In the genomic region with DNA sequence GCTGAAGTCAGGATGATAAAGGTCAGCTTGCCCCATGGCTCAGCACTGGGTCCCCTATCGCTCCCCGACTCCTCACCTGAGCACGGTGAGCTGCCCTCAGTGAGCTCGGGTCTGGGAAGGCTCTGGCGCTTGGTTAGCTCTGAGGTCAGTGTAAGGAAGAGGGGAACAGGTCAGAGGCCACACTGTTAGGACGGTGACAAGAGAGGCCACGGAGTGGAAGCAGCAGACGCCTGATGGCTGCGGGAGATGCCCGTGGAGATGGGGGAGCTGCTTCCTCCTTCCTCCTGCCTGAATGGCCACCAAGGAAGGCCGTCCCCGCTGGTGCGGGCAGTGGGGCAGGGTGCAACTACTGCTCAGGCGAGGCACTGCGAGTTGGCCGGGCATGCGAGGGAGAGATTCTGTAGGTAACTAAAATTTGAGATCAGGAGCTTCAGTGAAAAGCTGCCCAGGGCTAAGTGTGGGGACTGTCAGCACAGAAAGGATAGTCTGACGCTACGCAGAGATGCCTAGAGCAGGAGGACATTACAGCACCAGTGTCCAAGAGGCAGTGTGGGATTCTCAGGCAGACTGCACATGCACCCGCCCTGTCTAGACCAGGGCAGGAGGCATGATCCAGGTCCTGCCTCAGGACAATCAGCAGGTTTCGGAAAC, we compare ENCODE assay signal across 21 cellular contexts.
DNase-seq lines count a peak whose midpoint lies in the region; ATAC-seq, FAIRE-seq and TF ChIP-seq lines count a peak whose summit lies in the region.
"Had no signal": no experiment of that assay in that cellular context is flagged by ENCODE, and none has a peak within 500 bp of the region (broad histone marks: within the 10 kb centered on the region; RNA-seq: fewer than 3 reads in every experiment).

No MANE protein-coding gene starts in this region.

- H2BK12ac ChIP-seq in H1 (ENCODE audit: low read depth, low read length): no peak overlapping the region

- no peak for FAIRE-seq in H1 (lab: Jason Lieb, UNC)
- FAIRE-seq: GM12878 had no signal

- no peak overlapping the region for H3K56ac ChIP-seq in H1 (replicated peaks; ENCODE audit: insufficient read length, low read depth, low read length)

- CTCF ChIA-PET in H1 (lab: Charles Lee; ENCODE audit: partially characterized antibody): interaction anchor here (0.6 to 1.7 kb wide), 7 partner anchors 13 to 808 kb away, joined by 3 to 5 read pairs (median 3); no protein-coding TSS in a partner anchor

- H3K27me3 ChIP-seq in right atrium auricular region: no peaks in the 10 kb centered on the region
- H3K27me3 ChIP-seq in H1 (replicated peaks in 1 of 4; ENCODE audit: control insufficient read depth in 3 of 4, extremely low read depth in 1 of 4, insufficient read depth in 3 of 4, low read length in 3 of 4): no peaks in the 10 kb centered on the region

- no peak overlapping the region for H3K18ac ChIP-seq in H1 (ENCODE audit: extremely low read depth, low read length)

- ATAC-seq in Right ventricle myocardium superior (ENCODE audit: poor library complexity): no peak
- ATAC-seq in GM19455 (IDR thresholded peaks at IDR 0.05; ENCODE audit: unreplicated experiment): no peak
- ATAC-seq: GM12878, PC-3, SK-N-SH treated with all-trans-retinoic acid at 6 μM for 48 hours had no signal

- TF ChIP-seq CTCF in right atrium auricular region (IDR thresholded peaks at IDR 0.05) (no peak), H1 (IDR thresholded peaks at IDR 0.05; ENCODE audit: control extremely low read depth in 1 of 3, insufficient read depth in 1 of 3, low read depth in 1 of 3, low read length in 3 of 3) (no peak), lower leg skin (IDR thresholded peaks at IDR 0.05) (no peak)

- H2AFZ ChIP-seq in H1 (ENCODE audit: low read length): no peak overlapping the region

- H2AK5ac ChIP-seq in H1 (ENCODE audit: low read depth, low read length): no peak overlapping the region; the same call in 1 of the 2 replicates

- no peak for TF ChIP-seq RAD21 in H1 (IDR thresholded peaks at IDR 0.05 in 1 of 2, conservative IDR thresholded peaks at IDR 0.05 in 1 of 2; ENCODE audit: low read depth in 2 of 2, low read length in 2 of 2)

- intact Hi-C loops in Right ventricle myocardium superior (cut with DNase I): no loop called here
- intact Hi-C loops in lower leg skin (cut with DNase I; ENCODE audit: low total_unique reads): no loop called here

- TF ChIP-seq POLR2A in H1 (IDR thresholded peaks at IDR 0.05; ENCODE audit: control extremely low read depth in 1 of 2, low read depth in 2 of 2, low read length in 2 of 2) (no peak), lower leg skin (IDR thresholded peaks at IDR 0.05) (no peak)

- no peak overlapping the region for H3K4ac ChIP-seq in H1 (replicated peaks; ENCODE audit: insufficient read length, low read depth, low read length)

- H3K9me3 ChIP-seq in right atrium auricular region (no peaks in the 10 kb centered on the region), H1 (ENCODE audit: insufficient read depth in 2 of 2, low read depth in 1 of 2, low read length in 1 of 2) (no peaks in the 10 kb centered on the region)

- H3K23ac ChIP-seq in H1 (ENCODE audit: insufficient read length): no peak overlapping the region

- POLR2A ChIA-PET in H1 (lab: Charles Lee; ENCODE audit: partially characterized antibody): no interaction called here

- no peak overlapping the region for H3K4me2 ChIP-seq in H1 (ENCODE audit: insufficient read depth in 1 of 2, low read depth in 2 of 2, low read length in 2 of 2)

- H3K4me1 ChIP-seq in right atrium auricular region (peaks cover 0 to 16% of the 10 kb centered on the region in 2 donors), H1 (replicated peaks in 1 of 4; ENCODE audit: control insufficient read depth in 3 of 4, insufficient read depth in 4 of 4, low read length in 3 of 4) (no peaks in the 10 kb centered on the region)

- DNase-seq in right atrium auricular region (ENCODE audit: low spot score) (peak; percentile 44), Right ventricle myocardium superior (no peak), H1 (ENCODE audit: low read depth in 1 of 2, low spot score in 2 of 2) (peak in 1 of 2 experiments; percentile 41), lower leg skin (ENCODE audit: low spot score in 2 of 2) (peak; percentile 9 to 60), NK-92 (lab: John Stamatoyannopoulos, UW; ENCODE audit: unreplicated experiment) (no peak), SW480 (ENCODE audit: low spot score) (no peak)
- DNase-seq: CD4-positive, CD25-positive, alpha-beta regulatory T cell; COR-L47; DMS79; Karpas-422; MV-4-11; NCI-H1105 treated with DMSO at 0.1 percent for 48 hours; NCI-H1694; NCI-H2081 treated with DMSO at 0.1 percent for 48 hours; NCI-H2171 treated with DMSO at 0.1 percent for 48 hours; NCI-H526; PC-3 had no signal

- no peaks in the 10 kb centered on the region; the same call in 1 of the 2 replicates for H3K79me1 ChIP-seq in H1 (ENCODE audit: low read depth, low read length)

- no peak overlapping the region for H3K14ac ChIP-seq in H1 (ENCODE audit: insufficient read length)

- H2BK20ac ChIP-seq in H1 (ENCODE audit: low read length): no peak overlapping the region

- H3K4me3 ChIP-seq in right atrium auricular region (no peak overlapping the region), H1 (ENCODE audit: extremely low read depth in 1 of 4, insufficient read depth in 2 of 4, low read depth in 3 of 4, low read length in 4 of 4) (no peak overlapping the region), lower leg skin (ENCODE audit: low read depth, poor library complexity, severe bottlenecking) (no peak overlapping the region)
- H3K4me3 ChIP-seq: GM12878 had no signal

- H3K36me3 ChIP-seq in right atrium auricular region (no peaks in the 10 kb centered on the region), H1 (ENCODE audit: control insufficient read depth in 2 of 4, insufficient read depth in 4 of 4, low read length in 3 of 4) (no peaks in the 10 kb centered on the region)

- no peak overlapping the region for H4K5ac ChIP-seq in H1 (ENCODE audit: insufficient read length, low read depth, low read length)

- H4K20me1 ChIP-seq in H1 (replicated peaks in 1 of 2; ENCODE audit: control insufficient read depth in 1 of 2, insufficient read depth in 2 of 2, low read length in 2 of 2): no peaks in the 10 kb centered on the region

- H4K8ac ChIP-seq in H1 (ENCODE audit: extremely low read depth, insufficient read depth, low read length): 0 out of 2 replicates have a peak overlapping the region, but pooled peaks have one; percentile 10

- peak overlapping the region; percentile 38 for H4K91ac ChIP-seq in H1 (replicated peaks; ENCODE audit: insufficient read length, low read length)

- H3K79me2 ChIP-seq in H1 (ENCODE audit: control insufficient read depth in 1 of 2, insufficient read depth in 2 of 2, low read length in 2 of 2): no peaks in the 10 kb centered on the region

- H3K23me2 ChIP-seq in H1 (ENCODE audit: low read depth, low read length): peaks cover 2% of the 10 kb centered on the region; the same call in 1 of the 2 replicates

- no peak overlapping the region for H2BK15ac ChIP-seq in H1 (ENCODE audit: low read length)

- whole genome bisulfite sequencing in H1 (ENCODE audit: extremely low coverage in 1 of 2, insufficient coverage in 1 of 2, insufficient read length in 1 of 2, insufficient replicate concordance in 2 of 2, low coverage in 1 of 2, low lambda C conversion rate in 2 of 2, missing lambda C conversion rate in 1 of 2), 2 experiments: 84% methylated on average over 18 of the region's 21 CpGs; no CpG with 5 or more reads in 1 of the 2 experiments
- 82 to 88% methylated on average over 21 of the region's 21 CpGs for WGBS in lower leg skin, 2 donors

- H2BK120ac ChIP-seq in H1 (replicated peaks; ENCODE audit: low read depth, low read length): no peak overlapping the region

- H3K9ac ChIP-seq in H1 (replicated peaks in 1 of 4; ENCODE audit: extremely low read depth in 1 of 4, low read depth in 3 of 4, low read length in 3 of 4): no peak overlapping the region

- H3K27ac ChIP-seq in right atrium auricular region (no peak overlapping the region), H1 (ENCODE audit: low read depth, low read length) (no peak overlapping the region)
- H3K27ac ChIP-seq: RWPE1 had no signal

- TF ChIP-seq EP300 in H1 (IDR thresholded peaks at IDR 0.05; ENCODE audit: borderline replicate concordance in 1 of 2, low read depth in 2 of 2, low read length in 2 of 2): no peak

- H2BK5ac ChIP-seq in H1 (ENCODE audit: low read depth, low read length): no peak overlapping the region

TF ChIP-seq in H1, 55 proteins besides CTCF, POLR2A, EP300 and RAD21 (continues in another document):
- TF ChIP-seq GTF2F1 (IDR thresholded peaks at IDR 0.05; ENCODE audit: borderline replicate concordance, low read depth, low read length) (no peak), RXRA (IDR thresholded peaks at IDR 0.05; ENCODE audit: insufficient read depth, low read depth, low read length) (no peak), CEBPB (IDR thresholded peaks at IDR 0.05; ENCODE audit: low read depth, low read length) (no peak), GABPA (IDR thresholded peaks at IDR 0.05; ENCODE audit: borderline replicate concordance, insufficient read depth, low read length) (no peak), POU5F1 (IDR thresholded peaks at IDR 0.05; ENCODE audit: low read depth, low read length) (no peak), RFX5 (IDR thresholded peaks at IDR 0.05; ENCODE audit: borderline replicate concordance, low read depth, low read length) (no peak), TEAD4 (IDR thresholded peaks at IDR 0.05; ENCODE audit: low read depth, low read length) (no peak), ASH2L (IDR thresholded peaks at IDR 0.05; ENCODE audit: low read length) (no peak), HDAC6 (IDR thresholded peaks at IDR 0.05; ENCODE audit: low read depth, low read length) (no peak), SP2 (IDR thresholded peaks at IDR 0.05; ENCODE audit: low read length) (no peak), TCF12 (IDR thresholded peaks at IDR 0.05; ENCODE audit: low read depth, low read length) (no peak), KDM5A (IDR thresholded peaks at IDR 0.05; ENCODE audit: low read length) (no peak), SAP30 (IDR thresholded peaks at IDR 0.05; ENCODE audit: insufficient read depth, insufficient replicate concordance, low read length) (no peak)
- TF ChIP-seq, protein P1, sequence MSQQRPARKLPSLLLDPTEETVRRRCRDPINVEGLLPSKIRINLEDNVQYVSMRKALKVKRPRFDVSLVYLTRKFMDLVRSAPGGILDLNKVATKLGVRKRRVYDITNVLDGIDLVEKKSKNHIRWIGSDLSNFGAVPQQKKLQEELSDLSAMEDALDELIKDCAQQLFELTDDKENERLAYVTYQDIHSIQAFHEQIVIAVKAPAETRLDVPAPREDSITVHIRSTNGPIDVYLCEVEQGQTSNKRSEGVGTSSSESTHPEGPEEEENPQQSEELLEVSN (IDR thresholded peaks at IDR 0.05): no peak
- TF ChIP-seq, protein P2, sequence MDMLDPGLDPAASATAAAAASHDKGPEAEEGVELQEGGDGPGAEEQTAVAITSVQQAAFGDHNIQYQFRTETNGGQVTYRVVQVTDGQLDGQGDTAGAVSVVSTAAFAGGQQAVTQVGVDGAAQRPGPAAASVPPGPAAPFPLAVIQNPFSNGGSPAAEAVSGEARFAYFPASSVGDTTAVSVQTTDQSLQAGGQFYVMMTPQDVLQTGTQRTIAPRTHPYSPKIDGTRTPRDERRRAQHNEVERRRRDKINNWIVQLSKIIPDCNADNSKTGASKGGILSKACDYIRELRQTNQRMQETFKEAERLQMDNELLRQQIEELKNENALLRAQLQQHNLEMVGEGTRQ (IDR thresholded peaks at IDR 0.05; ENCODE audit: low read length): no peak

Comparison
In these comparisons a context has a peak if more than half of its experiments do, and no peak if none do; other contexts are left out.
1. DNase-seq: peak in right atrium auricular region (single experiment) and lower leg skin (2 of 2); none in Right ventricle myocardium superior (single experiment), NK-92 (single experiment) and SW480 (single experiment).